Comparison of ENCODE assay signal across 9 cellular contexts in the genomic region with DNA sequence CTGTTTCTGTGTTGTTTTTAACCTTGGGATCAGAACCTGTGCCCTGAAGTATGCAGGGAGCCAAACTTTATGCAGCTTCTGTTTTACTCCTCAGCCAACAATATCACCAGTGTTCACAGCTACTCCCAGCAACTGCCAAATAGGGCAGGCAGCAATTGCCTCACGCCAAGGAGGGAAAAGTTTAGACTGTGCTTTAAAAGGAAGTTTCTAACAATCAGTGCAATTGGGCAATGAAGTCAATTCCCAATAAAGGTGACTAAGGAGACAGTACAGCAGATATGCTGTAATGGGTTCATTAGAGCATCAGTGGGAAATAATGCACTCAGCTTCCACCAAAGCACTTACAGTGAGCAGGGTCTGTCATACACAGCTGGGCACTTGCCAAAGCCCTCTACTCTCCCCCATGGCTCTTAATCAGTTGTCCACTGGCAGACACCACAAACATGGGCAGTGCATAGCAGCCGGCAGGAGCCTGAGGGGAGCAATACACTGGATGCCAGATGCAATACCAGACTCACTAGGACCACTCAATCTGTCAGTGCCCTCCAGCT. TPM values are rescaled to one million over a fixed set of nuclear protein-coding genes. Genes with fewer than 3 reads are reported as not detected.
DNase-seq lines count a peak whose midpoint lies in the region; ATAC-seq and TF ChIP-seq lines count a peak whose summit lies in the region.
"Had no signal": no experiment of that assay in that cellular context is flagged by ENCODE, and none has a peak within 500 bp of the region (broad histone marks: within the 10 kb centered on the region; RNA-seq: fewer than 3 reads in every experiment).

No MANE protein-coding gene starts in this region.

- H3K27me3 ChIP-seq in adrenal gland (no peaks in the 10 kb centered on the region), right atrium auricular region (no peaks in the 10 kb centered on the region), skeletal muscle tissue (ENCODE audit: control insufficient read depth in 3 of 3, insufficient read depth in 3 of 3, low read length in 3 of 3) (peaks cover 0 to 3% (median 0%) of the 10 kb centered on the region in 3 donors)

- H3K9me3 ChIP-seq in adrenal gland (replicated peaks in 1 of 3) (no peaks in the 10 kb centered on the region), right atrium auricular region (no peaks in the 10 kb centered on the region), skeletal muscle tissue (ENCODE audit: control insufficient read depth in 3 of 3, low read length in 3 of 3) (no peaks in the 10 kb centered on the region)
- H3K9me3 ChIP-seq: HAP-1 had no signal

- TF ChIP-seq POLR2A in adrenal gland (IDR thresholded peaks at IDR 0.05) = no peak

- H3K27ac ChIP-seq in adrenal gland (peak overlapping the region in 1 of 5 donors; percentile 24), right atrium auricular region (peak overlapping the region; percentile 49 to 64), skeletal muscle tissue (ENCODE audit: low read depth, low read length) (peak overlapping the region; percentile 29)

- no peak overlapping the region for H3K9ac ChIP-seq in skeletal muscle tissue (ENCODE audit: low read depth in 1 of 3, low read length in 3 of 3)

- H3K4me1 ChIP-seq in adrenal gland (replicated peaks in 1 of 2) = peaks cover 0 to 5% of the 10 kb centered on the region in 2 donors
- peaks cover 0 to 19% of the 10 kb centered on the region in 2 donors for H3K4me1 ChIP-seq in right atrium auricular region
- peaks cover 3 to 25% (median 3%) of the 10 kb centered on the region in 3 donors for H3K4me1 ChIP-seq in skeletal muscle tissue (ENCODE audit: control insufficient read depth in 3 of 3, insufficient read depth in 3 of 3, low read length in 3 of 3)

- TF ChIP-seq CTCF in adrenal gland (IDR thresholded peaks at IDR 0.05) (no peak), right atrium auricular region (IDR thresholded peaks at IDR 0.05) (no peak)

- ATAC-seq in GM18858 (IDR thresholded peaks at IDR 0.05; ENCODE audit: unreplicated experiment) (no peak), HG02763 (IDR thresholded peaks at IDR 0.05; ENCODE audit: unreplicated experiment) (no peak), HG02759 (IDR thresholded peaks at IDR 0.05; ENCODE audit: unreplicated experiment) (no peak), GM18907 (IDR thresholded peaks at IDR 0.05; ENCODE audit: unreplicated experiment) (no peak)

- H3K36me3 ChIP-seq in adrenal gland (replicated peaks in 1 of 2) (no peaks in the 10 kb centered on the region), right atrium auricular region (no peaks in the 10 kb centered on the region), skeletal muscle tissue (ENCODE audit: control insufficient read depth in 3 of 3, insufficient read depth in 3 of 3, low read length in 3 of 3) (no peaks in the 10 kb centered on the region)
- H3K36me3 ChIP-seq: HAP-1 had no signal

- no peak overlapping the region for H3K4me3 ChIP-seq in adrenal gland
- no peak overlapping the region for H3K4me3 ChIP-seq in right atrium auricular region
- peak overlapping the region in 1 of 3 donors; percentile 7 for H3K4me3 ChIP-seq in skeletal muscle tissue (ENCODE audit: low read length in 3 of 3)
- H3K4me3 ChIP-seq: HAP-1 had no signal

- 32 to 53% (median 45%) methylated on average over 2 of the region's 2 CpGs for WGBS in adrenal gland, 4 donors

- intact Hi-C loops in adrenal gland (cut with DNase I) = no loop called here

- DNase-seq in NCI-H1105 (lab: John Stamatoyannopoulos, UW) = peak; percentile 49
- peak in 4 of 7 donors; percentile 4 to 20 (median 18) for DNase-seq in adrenal gland
- DNase-seq in right atrium auricular region (ENCODE audit: low spot score) = no peak

RNA-seq across cellular contexts. Expression of gene ENOX1, which starts 19.3 kb away (rescaled TPM):
- total RNA-seq in adrenal gland (1 to 10 TPM in 6 of 8 donors, under 1 TPM in 2; 0.25 to 3.6 (median 1.7) TPM), right atrium auricular region (1 to 10 TPM; 1.3 to 2.4 TPM), skeletal muscle tissue (11.5 TPM)
- polyA plus RNA-seq in adrenal gland = 1 to 10 TPM in 2 of 3 donors, under 1 TPM in 1; 0.81 to 1.6 (median 1.5) TPM
